7 cellular contexts compared by ENCODE assay signal in genomic region chr3:119559441-119559963, GRCh38. TPM values are rescaled to one million over a fixed set of nuclear protein-coding genes. Genes with fewer than 3 reads are reported as not detected.
DNase-seq lines count a peak whose midpoint lies in the region; ATAC-seq, FAIRE-seq and TF ChIP-seq lines count a peak whose summit lies in the region.

Gene CD80 (minus strand): TSS chr3:119559614. CDS start chr3:119557728, 1,886 bp downstream.

- in situ Hi-C loops in astrocyte of the cerebellum (cut with HindIII; ENCODE audit: low sequenced_read_pairs): no loop called here

- H3K4me3 ChIP-seq in GM12864 (ENCODE audit: low read depth, low read length) (peak within 1 kb of the TSS; percentile 82), astrocyte of the cerebellum (ENCODE audit: low read depth, low read length) (no peak within 1 kb of the TSS), kidney (ENCODE audit: low read length in 2 of 2) (no peak within 1 kb of the TSS)

- H3K9ac ChIP-seq in kidney (ENCODE audit: low read length in 2 of 2): no peak within 1 kb of the TSS

- H3K4me1 ChIP-seq in kidney (ENCODE audit: control insufficient read depth in 1 of 2, insufficient read depth in 1 of 2, low read depth in 1 of 2, low read length in 2 of 2): peaks cover 0 to 2% of the 10 kb centered on the region in 2 donors

- peak; percentile 69 for TF ChIP-seq CTCF in GM12864 (IDR thresholded peaks at IDR 0.05; ENCODE audit: low read depth, low read length, missing control alignments)
- peak; percentile 23 for TF ChIP-seq CTCF in astrocyte of the cerebellum (IDR thresholded peaks at IDR 0.05; ENCODE audit: low read depth, low read length, missing control alignments)
- TF ChIP-seq CTCF in kidney (IDR thresholded peaks at IDR 0.05; ENCODE audit: borderline replicate concordance, extremely low read depth, insufficient read depth): peak; percentile 28

- no peaks in the 10 kb centered on the region for H3K36me3 ChIP-seq in kidney (ENCODE audit: control insufficient read depth in 1 of 2, insufficient read depth in 2 of 2, low read length in 2 of 2)

- intact Hi-C loops in kidney (cut with DNase I): no loop called here

- ATAC-seq in GM21576 (IDR thresholded peaks at IDR 0.05; ENCODE audit: unreplicated experiment): peak; percentile 58

- H3K27ac ChIP-seq in kidney (ENCODE audit: low read depth in 2 of 2, low read length in 2 of 2): no peak within 1 kb of the TSS

- no peak for FAIRE-seq in kidney (lab: Jason Lieb, UNC)

- no peaks in the 10 kb centered on the region for H3K9me3 ChIP-seq in kidney (ENCODE audit: control insufficient read depth in 1 of 2, low read length in 2 of 2)

- DNase-seq in GM12864 (ENCODE audit: low read depth): peak; percentile 90
- DNase-seq in HT1080 (ENCODE audit: low read depth): peak; percentile 67
- DNase-seq in T follicular helper cell (ENCODE audit: low read depth): peak; percentile 15
- DNase-seq in astrocyte of the cerebellum (ENCODE audit: low read depth): no peak
- DNase-seq in kidney: no peak
- peak; percentile 62 for DNase-seq in stimulated activated naive CD4-positive, alpha-beta T cell treated with Interleukin-2 at 50 U/mL for 16 hours (lab: John Stamatoyannopoulos, UW)

RNA-seq across cellular contexts. Expression of gene CD80, which starts in this region (rescaled TPM):
- not detected in 2 replicates for total RNA-seq in HT1080 (2014; rRNA removed; shearing (Covaris generic))
- polyA plus RNA-seq in HT1080 (2015; cell fraction: cytosol; rRNA removed): not detected in 2 replicates
- 0.07 TPM in 1 of 2 replicates, not detected in the other for polyA plus RNA-seq in HT1080 (2015; cell fraction: nucleus; rRNA removed)
- total RNA-seq in kidney: 1.2 TPM
- not detected for polyA plus RNA-seq in kidney (ENCODE audit: insufficient read depth, low read depth, low replicate concordance)

Comparison
In these comparisons a context has a peak if more than half of its experiments do, and no peak if none do; other contexts are left out.
1. Peak in DNase-seq in HT1080; RNA of the gene not detected or under 1 TPM.
2. DNase-seq: peak in GM12864 (single experiment), T follicular helper cell (single experiment) and stimulated activated naive CD4-positive, alpha-beta T cell treated with Interleukin-2 at 50 U/mL for 16 hours (single experiment); none in astrocyte of the cerebellum (single experiment) and kidney (single experiment).
3. Peak in every context shown above with its lines, with median percentiles within 50 percentile points of each other: CTCF ChIP-seq.